ENCODE assay signal across 17 cellular contexts in the genomic region with DNA sequence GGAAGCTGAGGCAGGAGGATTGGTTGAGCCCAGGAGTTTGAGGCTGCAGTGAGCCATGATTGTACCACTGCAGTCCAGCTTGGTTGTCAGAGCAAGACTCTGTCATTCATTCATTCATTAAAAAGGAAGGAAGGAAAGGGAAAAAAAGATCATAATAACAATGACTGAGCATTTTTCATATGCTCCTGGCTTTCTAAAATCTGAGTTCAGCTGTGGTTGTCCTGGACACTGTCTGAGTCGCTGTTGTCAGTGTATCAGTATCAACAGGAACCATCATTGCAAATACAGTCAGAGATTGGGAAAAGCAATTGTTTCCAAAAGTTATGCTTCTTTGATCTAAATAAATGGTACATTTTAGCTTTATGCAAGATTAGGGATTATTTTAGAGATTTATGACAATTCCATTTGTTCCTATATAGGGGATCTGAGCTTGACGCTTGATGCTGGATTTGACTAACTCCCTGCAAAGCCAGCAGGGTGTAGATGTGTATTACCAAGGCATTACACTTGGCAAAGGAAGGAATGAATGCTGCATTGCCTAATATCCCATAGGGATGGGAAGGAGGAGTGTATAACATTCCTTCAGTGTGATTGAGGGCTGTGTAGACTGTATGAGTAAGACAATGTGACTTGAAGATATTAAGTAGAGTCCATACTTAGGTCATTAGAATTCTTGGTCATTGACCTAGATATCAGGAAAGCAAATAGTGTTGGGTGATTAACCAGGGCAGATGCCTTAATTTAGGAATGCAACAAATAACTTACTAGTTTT.
DNase-seq lines count a peak whose midpoint lies in the region; ATAC-seq, FAIRE-seq and TF ChIP-seq lines count a peak whose summit lies in the region.
"Had no signal": no experiment of that assay in that cellular context is flagged by ENCODE, and none has a peak within 500 bp of the region (broad histone marks: within the 10 kb centered on the region; RNA-seq: fewer than 3 reads in every experiment).

No MANE protein-coding gene starts in this region.

- no peak overlapping the region for H3K4me3 ChIP-seq in right atrium auricular region
- H3K4me3 ChIP-seq in cardiac fibroblast (replicated peaks in 1 of 2; ENCODE audit: low read depth in 2 of 2, low read length in 2 of 2) = no peak overlapping the region
- H3K4me3 ChIP-seq: heart left ventricle had no signal

- no peaks in the 10 kb centered on the region for H3K27me3 ChIP-seq in right atrium auricular region
- H3K27me3 ChIP-seq: heart left ventricle had no signal

- intact Hi-C loops in Right ventricle myocardium inferior (cut with DNase I) = no loop called here

- DNase-seq in Right ventricle myocardium inferior (ENCODE audit: missing footprints) (no peak), right atrium auricular region (ENCODE audit: low spot score) (no peak), cardiac fibroblast (ENCODE audit: low read depth in 2 of 2) (peak; percentile 91), kidney glomerular epithelial cell (lab: John Stamatoyannopoulos, UW) (peak; percentile 44), urothelium cell line (ENCODE audit: low spot score) (no peak), GM13976 (ENCODE audit: low spot score) (no peak), DMS79 treated with DMSO at 0.1 percent for 48 hours (lab: John Stamatoyannopoulos, UW) (no peak)
- DNase-seq: 8988T; activated CD8-positive, alpha-beta memory T cell treated with anti-CD3 and anti-CD28 coated beads for 24 hours; activated gamma-delta T cell treated with Interleukin-2 at 50 U/mL for 16 hours; H7; heart left ventricle; left colon; retina had no signal

- H3K4me1 ChIP-seq in right atrium auricular region = peaks cover 0 to 7% of the 10 kb centered on the region in 2 donors

- peaks cover 0 to 16% of the 10 kb centered on the region in 2 donors for H3K9me3 ChIP-seq in right atrium auricular region

- TF ChIP-seq CTCF in right atrium auricular region (IDR thresholded peaks at IDR 0.05) (no peak), cardiac fibroblast (IDR thresholded peaks at IDR 0.05; ENCODE audit: low read depth, low read length) (peak; percentile 21), GM13976 (IDR thresholded peaks at IDR 0.05; ENCODE audit: borderline replicate concordance, control extremely low read depth, extremely low read depth, insufficient read depth, missing control alignments) (no peak)

- ATAC-seq in Right ventricle myocardium inferior (peak; percentile 76), HG02798 (IDR thresholded peaks at IDR 0.05; ENCODE audit: poor library complexity, unreplicated experiment) (no peak)
- ATAC-seq: SK-N-SH treated with all-trans-retinoic acid at 6 μM for 48 hours had no signal

- H3K36me3 ChIP-seq in right atrium auricular region = no peaks in the 10 kb centered on the region
- H3K36me3 ChIP-seq: heart left ventricle had no signal

- in situ Hi-C loops in GM13976 (cut with MboI; ENCODE audit: low sequenced_read_pairs, unreplicated experiment) = no loop called here

- FAIRE-seq in urothelium cell line (lab: Jason Lieb, UNC) = peak; percentile 17

- H3K27ac ChIP-seq in right atrium auricular region = no peak overlapping the region
- H3K27ac ChIP-seq: heart left ventricle, VCaP had no signal

Comparison
In these comparisons a context has a peak if more than half of its experiments do, and no peak if none do; other contexts are left out.
1. DNase-seq: peak in cardiac fibroblast (2 of 2) and kidney glomerular epithelial cell (single experiment); none in Right ventricle myocardium inferior (single experiment), right atrium auricular region (single experiment), urothelium cell line (single experiment), GM13976 (single experiment) and DMS79 treated with DMSO at 0.1 percent for 48 hours (single experiment).